Comparison of ENCODE assay signal across 8 cellular contexts in genomic region chr1:156677616-156678596, GRCh38. TPM values are rescaled to one million over a fixed set of nuclear protein-coding genes. Genes with fewer than 3 reads are reported as not detected.
DNase-seq lines count a peak whose midpoint lies in the region; ATAC-seq and TF ChIP-seq lines count a peak whose summit lies in the region.

No MANE protein-coding gene starts in this region.

- TF ChIP-seq CTCF in C4-2B (conservative IDR thresholded peaks at IDR 0.05) (peak; percentile 94), GM20000 (IDR thresholded peaks at IDR 0.05; ENCODE audit: extremely low read depth, missing control alignments) (peak; percentile 57), neural crest cell (conservative IDR thresholded peaks at IDR 0.05) (peak; percentile 85)

- no peaks in the 10 kb centered on the region for H3K9me3 Mint-ChIP-seq in activated T-cell treated with anti-CD3 and anti-CD28 coated beads, Interleukin-2, amount 50 U/mL, for 24 hours
- H3K9me3 Mint-ChIP-seq in neural crest cell = no peaks in the 10 kb centered on the region

- peaks cover 75% of the 10 kb centered on the region for H3K27me3 Mint-ChIP-seq in activated T-cell treated with anti-CD3 and anti-CD28 coated beads, Interleukin-2, amount 50 U/mL, for 24 hours
- H3K27me3 Mint-ChIP-seq in neural crest cell (ENCODE audit: low read depth) = peaks cover 18% of the 10 kb centered on the region

- no peaks in the 10 kb centered on the region for H3K36me3 Mint-ChIP-seq in activated T-cell treated with anti-CD3 and anti-CD28 coated beads, Interleukin-2, amount 50 U/mL, for 24 hours (ENCODE audit: low read depth)
- H3K36me3 Mint-ChIP-seq in neural crest cell (ENCODE audit: low read depth) = peaks cover 10% of the 10 kb centered on the region

- peak; percentile 76 for DNase-seq in GM20000 (ENCODE audit: low spot score)
- peak; percentile 50 for DNase-seq in NCI-H2196 treated with DMSO at 0.1 percent for 48 hours (lab: John Stamatoyannopoulos, UW; ENCODE audit: unreplicated experiment)
- DNase-seq in activated T-cell treated with anti-CD3 and anti-CD28 coated beads, Interleukin-2, amount 50 U/mL, for 24 hours = peak; percentile 60
- peak; percentile 83 for DNase-seq in foreskin melanocyte
- peak; percentile 67 for DNase-seq in neural crest cell (ENCODE audit: low read depth, low spot score)

- H3K4me1 Mint-ChIP-seq in activated T-cell treated with anti-CD3 and anti-CD28 coated beads, Interleukin-2, amount 50 U/mL, for 24 hours (ENCODE audit: low read depth) = peaks cover 14% of the 10 kb centered on the region
- peaks cover 45% of the 10 kb centered on the region for H3K4me1 Mint-ChIP-seq in neural crest cell

- no peak overlapping the region for H3K4me3 Mint-ChIP-seq in activated T-cell treated with anti-CD3 and anti-CD28 coated beads, Interleukin-2, amount 50 U/mL, for 24 hours
- peak overlapping the region; percentile 87 for H3K4me3 Mint-ChIP-seq in neural crest cell

- no peak for ATAC-seq in HG03457 (IDR thresholded peaks at IDR 0.05; ENCODE audit: unreplicated experiment)
- no peak for ATAC-seq in HG03521 (IDR thresholded peaks at IDR 0.05; ENCODE audit: unreplicated experiment)

- H3K27ac Mint-ChIP-seq in activated T-cell treated with anti-CD3 and anti-CD28 coated beads, Interleukin-2, amount 50 U/mL, for 24 hours = no peak overlapping the region
- peak overlapping the region; percentile 85 for H3K27ac Mint-ChIP-seq in neural crest cell (ENCODE audit: unreplicated experiment)

- no peak overlapping the region for H3K27ac ChIP-seq in C4-2B

RNA-seq across cellular contexts. Expression of gene NES, which starts 0.7 kb away (rescaled TPM):
- total RNA-seq in neural crest cell = 248 and 265 TPM in 2 replicates

RNA-seq across cellular contexts. Expression of gene CRABP2, which starts 27.5 kb away (rescaled TPM):
- 606 and 647 TPM in 2 replicates for total RNA-seq in neural crest cell

RNA-seq across cellular contexts. Expression of gene BCAN, which starts 36.0 kb away (rescaled TPM):
- 2.4 and 3.1 TPM in 2 replicates for total RNA-seq in neural crest cell

RNA-seq across cellular contexts. Expression of gene METTL25B, which starts 50.4 kb away (rescaled TPM):
- total RNA-seq in neural crest cell = 30.4 and 33.0 TPM in 2 replicates

RNA-seq across cellular contexts. Expression of gene ISG20L2, which starts 50.7 kb away (rescaled TPM):
- total RNA-seq in neural crest cell = 47.0 and 52.7 TPM in 2 replicates
